1 cellular context compared by ENCODE assay signal in the genomic region with DNA sequence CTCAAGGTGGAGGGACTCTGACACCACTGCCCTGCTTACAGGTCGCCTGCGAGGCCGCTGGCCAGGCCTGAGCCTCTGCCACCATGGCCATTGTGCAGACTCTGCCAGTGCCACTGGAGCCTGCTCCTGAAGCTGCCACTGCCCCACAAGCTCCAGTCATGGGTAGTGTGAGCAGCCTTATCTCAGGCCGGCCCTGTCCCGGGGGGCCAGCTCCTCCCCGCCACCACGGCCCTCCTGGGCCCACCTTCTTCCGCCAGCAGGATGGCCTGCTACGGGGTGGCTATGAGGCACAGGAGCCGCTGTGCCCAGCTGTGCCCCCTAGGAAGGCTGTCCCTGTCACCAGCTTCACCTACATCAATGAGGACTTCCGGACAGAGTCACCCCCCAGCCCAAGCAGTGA.
TF ChIP-seq lines count a peak whose summit lies in the region.

No MANE protein-coding gene starts in this region.

TF ChIP-seq in HEK293, 187 proteins besides CTCF, POLR2A, EP300 and RAD21 (continued from another document):
- no peak for TF ChIP-seq SP2 (tag by site-specific recombination; IDR thresholded peaks at IDR 0.05)
- no peak for TF ChIP-seq ZNF223 (tag by site-specific recombination; IDR thresholded peaks at IDR 0.05)
- no peak for TF ChIP-seq ZNF239 (tag by site-specific recombination; IDR thresholded peaks at IDR 0.05)
- TF ChIP-seq, protein P1, sequence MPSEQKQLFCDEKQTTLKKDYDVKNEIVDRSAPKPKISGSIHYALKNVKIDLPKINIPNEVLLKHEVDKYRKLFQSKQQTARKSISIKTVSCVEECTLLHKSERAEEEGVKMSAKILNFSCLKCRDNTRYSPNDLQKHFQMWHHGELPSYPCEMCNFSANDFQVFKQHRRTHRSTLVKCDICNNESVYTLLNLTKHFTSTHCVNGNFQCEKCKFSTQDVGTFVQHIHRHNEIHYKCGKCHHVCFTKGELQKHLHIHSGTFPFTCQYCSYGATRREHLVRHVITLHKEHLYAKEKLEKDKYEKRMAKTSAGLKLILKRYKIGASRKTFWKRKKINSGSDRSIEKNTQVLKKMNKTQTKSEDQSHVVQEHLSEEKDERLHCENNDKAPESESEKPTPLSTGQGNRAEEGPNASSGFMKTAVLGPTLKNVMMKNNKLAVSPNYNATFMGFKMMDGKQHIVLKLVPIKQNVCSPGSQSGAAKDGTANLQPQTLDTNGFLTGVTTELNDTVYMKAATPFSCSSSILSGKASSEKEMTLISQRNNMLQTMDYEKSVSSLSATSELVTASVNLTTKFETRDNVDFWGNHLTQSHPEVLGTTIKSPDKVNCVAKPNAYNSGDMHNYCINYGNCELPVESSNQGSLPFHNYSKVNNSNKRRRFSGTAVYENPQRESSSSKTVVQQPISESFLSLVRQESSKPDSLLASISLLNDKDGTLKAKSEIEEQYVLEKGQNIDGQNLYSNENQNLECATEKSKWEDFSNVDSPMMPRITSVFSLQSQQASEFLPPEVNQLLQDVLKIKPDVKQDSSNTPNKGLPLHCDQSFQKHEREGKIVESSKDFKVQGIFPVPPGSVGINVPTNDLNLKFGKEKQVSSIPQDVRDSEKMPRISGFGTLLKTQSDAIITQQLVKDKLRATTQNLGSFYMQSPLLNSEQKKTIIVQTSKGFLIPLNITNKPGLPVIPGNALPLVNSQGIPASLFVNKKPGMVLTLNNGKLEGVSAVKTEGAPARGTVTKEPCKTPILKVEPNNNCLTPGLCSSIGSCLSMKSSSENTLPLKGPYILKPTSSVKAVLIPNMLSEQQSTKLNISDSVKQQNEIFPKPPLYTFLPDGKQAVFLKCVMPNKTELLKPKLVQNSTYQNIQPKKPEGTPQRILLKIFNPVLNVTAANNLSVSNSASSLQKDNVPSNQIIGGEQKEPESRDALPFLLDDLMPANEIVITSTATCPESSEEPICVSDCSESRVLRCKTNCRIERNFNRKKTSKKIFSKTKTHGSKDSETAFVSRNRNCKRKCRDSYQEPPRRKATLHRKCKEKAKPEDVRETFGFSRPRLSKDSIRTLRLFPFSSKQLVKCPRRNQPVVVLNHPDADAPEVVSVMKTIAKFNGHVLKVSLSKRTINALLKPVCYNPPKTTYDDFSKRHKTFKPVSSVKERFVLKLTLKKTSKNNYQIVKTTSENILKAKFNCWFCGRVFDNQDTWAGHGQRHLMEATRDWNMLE (tag by site-specific recombination; conservative IDR thresholded peaks at IDR 0.05; ENCODE audit: low read depth), result no peak
- TF ChIP-seq, protein P2, sequence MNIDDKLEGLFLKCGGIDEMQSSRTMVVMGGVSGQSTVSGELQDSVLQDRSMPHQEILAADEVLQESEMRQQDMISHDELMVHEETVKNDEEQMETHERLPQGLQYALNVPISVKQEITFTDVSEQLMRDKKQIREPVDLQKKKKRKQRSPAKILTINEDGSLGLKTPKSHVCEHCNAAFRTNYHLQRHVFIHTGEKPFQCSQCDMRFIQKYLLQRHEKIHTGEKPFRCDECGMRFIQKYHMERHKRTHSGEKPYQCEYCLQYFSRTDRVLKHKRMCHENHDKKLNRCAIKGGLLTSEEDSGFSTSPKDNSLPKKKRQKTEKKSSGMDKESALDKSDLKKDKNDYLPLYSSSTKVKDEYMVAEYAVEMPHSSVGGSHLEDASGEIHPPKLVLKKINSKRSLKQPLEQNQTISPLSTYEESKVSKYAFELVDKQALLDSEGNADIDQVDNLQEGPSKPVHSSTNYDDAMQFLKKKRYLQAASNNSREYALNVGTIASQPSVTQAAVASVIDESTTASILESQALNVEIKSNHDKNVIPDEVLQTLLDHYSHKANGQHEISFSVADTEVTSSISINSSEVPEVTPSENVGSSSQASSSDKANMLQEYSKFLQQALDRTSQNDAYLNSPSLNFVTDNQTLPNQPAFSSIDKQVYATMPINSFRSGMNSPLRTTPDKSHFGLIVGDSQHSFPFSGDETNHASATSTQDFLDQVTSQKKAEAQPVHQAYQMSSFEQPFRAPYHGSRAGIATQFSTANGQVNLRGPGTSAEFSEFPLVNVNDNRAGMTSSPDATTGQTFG (tag by site-specific recombination; IDR thresholded peaks at IDR 0.05; ENCODE audit: borderline replicate concordance), result no peak
TF ChIP-seq in HEK293: peak in this region for 2.
